1 cellular context compared by ENCODE assay signal in genomic region chr13:71183352-71183751, GRCh38.
A peak's percentile ranks its signal among the peaks of the same experiment; 100 is the strongest.
TF ChIP-seq lines count a peak whose summit lies in the region.

No MANE protein-coding gene starts in this region.

TF ChIP-seq in HepG2, 621 proteins besides CTCF, POLR2A, EP300 and RAD21 (continued from another document):
- peak; percentile 56; the same call in 1 of the 2 replicates for TF ChIP-seq MAFF (IDR thresholded peaks at IDR 0.05; ENCODE audit: low read depth, low read length)
